Comparison of ENCODE assay signal across 8 cellular contexts in the genomic region with DNA sequence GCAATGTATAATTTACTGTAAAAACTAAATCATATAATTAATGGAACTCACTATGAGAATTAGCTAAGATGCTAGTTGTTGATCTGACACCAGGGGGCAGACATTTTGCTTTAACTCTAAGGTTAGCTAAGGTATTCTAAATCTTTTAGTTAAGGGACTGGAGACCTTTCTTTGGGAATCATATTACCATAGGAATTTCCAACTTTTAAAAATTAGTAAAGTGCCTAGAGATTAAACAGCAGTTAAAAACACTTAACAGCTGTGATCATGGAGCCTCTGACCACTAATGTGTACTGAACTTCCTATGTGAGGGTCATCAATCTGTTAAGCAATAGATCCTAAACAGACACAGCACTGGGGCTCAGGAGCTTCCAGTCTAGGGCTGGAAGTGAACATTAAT.
DNase-seq lines count a peak whose midpoint lies in the region; ATAC-seq and TF ChIP-seq lines count a peak whose summit lies in the region.

No MANE protein-coding gene starts in this region.

- ATAC-seq in HG02885 (IDR thresholded peaks at IDR 0.05; ENCODE audit: poor library complexity, unreplicated experiment): no peak

- DNase-seq in NCI-H2081 (lab: John Stamatoyannopoulos, UW) (peak; percentile 56 to 70), NCI-H2081 treated with DMSO at 0.1 percent for 48 hours (lab: John Stamatoyannopoulos, UW) (no peak), HuH-7 (ENCODE audit: low spot score) (peak; percentile 44), Peyer's patch (peak in 1 of 3 donors; percentile 62), esophagus muscularis mucosa (ENCODE audit: extremely low spot score) (no peak), ovary (peak in 2 of 5 donors; percentile 45 to 70), middle frontal gyrus (ENCODE audit: extremely low spot score, low spot score) (no peak)

- H3K27me3 ChIP-seq in Peyer's patch (no peaks in the 10 kb centered on the region), esophagus muscularis mucosa (no peaks in the 10 kb centered on the region), ovary (no peaks in the 10 kb centered on the region)

- TF ChIP-seq EP300 in esophagus muscularis mucosa (IDR thresholded peaks at IDR 0.05) (no peak), ovary (IDR thresholded peaks at IDR 0.05) (no peak)

- peak in 5 of 6 experiments; percentile 29 to 78 (median 72) for TF ChIP-seq CTCF in Peyer's patch (IDR thresholded peaks at IDR 0.05)
- TF ChIP-seq CTCF in esophagus muscularis mucosa (IDR thresholded peaks at IDR 0.05): peak; percentile 73 to 80 (median 74)
- peak in 2 of 3 donors; percentile 53 to 79 for TF ChIP-seq CTCF in ovary (IDR thresholded peaks at IDR 0.05)

- H3K27ac ChIP-seq in Peyer's patch: no peak overlapping the region
- no peak overlapping the region for H3K27ac ChIP-seq in esophagus muscularis mucosa (replicated peaks in 1 of 4)
- H3K27ac ChIP-seq in ovary: no peak overlapping the region

- no peaks in the 10 kb centered on the region for H3K36me3 ChIP-seq in Peyer's patch
- no peaks in the 10 kb centered on the region for H3K36me3 ChIP-seq in esophagus muscularis mucosa
- no peaks in the 10 kb centered on the region for H3K36me3 ChIP-seq in ovary

- no peaks in the 10 kb centered on the region for H3K4me1 ChIP-seq in Peyer's patch
- peaks cover 0 to 9% (median 6%) of the 10 kb centered on the region in 4 donors for H3K4me1 ChIP-seq in esophagus muscularis mucosa
- no peaks in the 10 kb centered on the region for H3K4me1 ChIP-seq in ovary (ENCODE audit: insufficient read depth)

- H3K9me3 ChIP-seq in Peyer's patch (no peaks in the 10 kb centered on the region), esophagus muscularis mucosa (no peaks in the 10 kb centered on the region), ovary (no peaks in the 10 kb centered on the region)

- no peak for TF ChIP-seq POLR2A in Peyer's patch (IDR thresholded peaks at IDR 0.05)
- no peak for TF ChIP-seq POLR2A in esophagus muscularis mucosa (IDR thresholded peaks at IDR 0.05; ENCODE audit: low read depth)
- no peak for TF ChIP-seq POLR2A in ovary (IDR thresholded peaks at IDR 0.05)

- intact Hi-C loops in esophagus muscularis mucosa (cut with DNase I) (loop anchor here (5.0 kb wide), 1 partner anchor 44 kb away; no protein-coding TSS in a partner anchor), ovary (cut with DNase I) (loop anchor here (2.0 to 10.0 kb wide), 4 partner anchors 52 to 238 kb away; partner anchors contain the start of gene APBB2 (in 2 of the 4))

- H3K4me3 ChIP-seq in Peyer's patch: no peak overlapping the region
- H3K4me3 ChIP-seq in esophagus muscularis mucosa: no peak overlapping the region
- no peak overlapping the region for H3K4me3 ChIP-seq in ovary

Comparison
In these comparisons a context has a peak if more than half of its experiments do, and no peak if none do; other contexts are left out.
1. DNase-seq: peak in NCI-H2081 (2 of 2) and HuH-7 (single experiment); none in NCI-H2081 treated with DMSO at 0.1 percent for 48 hours (single experiment), esophagus muscularis mucosa (single experiment) and middle frontal gyrus (single experiment).
2. Peak in every context shown above with its lines, with median percentiles within 50 percentile points of each other: CTCF ChIP-seq.